31 cellular contexts compared by ENCODE assay signal in genomic region chr10:95606922-95607321, GRCh38. TPM values are rescaled to one million over a fixed set of nuclear protein-coding genes. Genes with fewer than 3 reads are reported as not detected.
A peak's percentile ranks its signal among the peaks of the same experiment; 100 is the strongest.
DNase-seq lines count a peak whose midpoint lies in the region; ATAC-seq, FAIRE-seq and TF ChIP-seq lines count a peak whose summit lies in the region.
"Had no signal": no experiment of that assay in that cellular context is flagged by ENCODE, and none has a peak within 500 bp of the region (broad histone marks: within the 10 kb centered on the region; RNA-seq: fewer than 3 reads in every experiment).

No MANE protein-coding gene starts in this region.

- H3K9me3 ChIP-seq in HepG2 (ENCODE audit: low read length) (no peaks in the 10 kb centered on the region), right lobe of liver (no peaks in the 10 kb centered on the region), mesenchymal stem cell (ENCODE audit: control insufficient read depth, low read length) (no peaks in the 10 kb centered on the region)
- H3K9me3 ChIP-seq: pancreas, right atrium auricular region, upper lobe of right lung had no signal

- no peak overlapping the region for H2BK15ac ChIP-seq in mesenchymal stem cell (ENCODE audit: low read depth, poor library complexity, severe bottlenecking)

- intact Hi-C loops in HepG2 (cut with micrococcal nuclease; ENCODE audit: unreplicated experiment) (loop anchor here (10.0 kb wide), 1 partner anchor 472 kb away; no protein-coding TSS in a partner anchor), right lobe of liver (cut with DNase I) (loop anchor here in 1 of 2 donors (10.0 kb wide), 1 partner anchor 222 kb away; no protein-coding TSS in a partner anchor)
- intact Hi-C loops in activated CD4-positive, alpha-beta memory T cell treated with anti-CD3 and anti-CD28 coated beads for 36 hours (cut with micrococcal nuclease), result no loop called here

- H3K27me3 ChIP-seq in HepG2 (ENCODE audit: control insufficient read depth in 1 of 2, insufficient read depth in 2 of 2, low read length in 2 of 2) (no peaks in the 10 kb centered on the region), right lobe of liver (no peaks in the 10 kb centered on the region), mesenchymal stem cell (ENCODE audit: control insufficient read depth in 1 of 2, insufficient read depth in 1 of 2, low read length in 2 of 2) (no peaks in the 10 kb centered on the region)
- H3K27me3 ChIP-seq: pancreas, right atrium auricular region, upper lobe of right lung had no signal

- no peak overlapping the region for H3K4me3 Mint-ChIP-seq in activated CD4-positive, alpha-beta memory T cell treated with anti-CD3 and anti-CD28 coated beads for 36 hours
- no peak overlapping the region for H3K4me3 Mint-ChIP-seq in effector memory CD8-positive, alpha-beta T cell
- H3K4me3 Mint-ChIP-seq: CD4-positive, CD25-positive, alpha-beta regulatory T cell; nephron had no signal

- no peak for FAIRE-seq in HepG2 (lab: Jason Lieb, UNC)
- FAIRE-seq: A204.1, pancreas had no signal

- H2BK120ac ChIP-seq in mesenchymal stem cell (ENCODE audit: low read depth, low read length), result no peak overlapping the region

- no peak overlapping the region for H3K4ac ChIP-seq in mesenchymal stem cell (ENCODE audit: low read depth in 1 of 2, low read length in 2 of 2)

- no peaks in the 10 kb centered on the region for H3K79me2 ChIP-seq in HepG2 (ENCODE audit: insufficient read depth, low read length)

- H3K4me2 ChIP-seq in HepG2 (ENCODE audit: low read depth, low read length), result no peak overlapping the region
- no peak overlapping the region for H3K4me2 ChIP-seq in mesenchymal stem cell (ENCODE audit: low read length, poor library complexity, severe bottlenecking)

- TF ChIP-seq EP300 in HepG2 (IDR thresholded peaks at IDR 0.05; ENCODE audit: low read depth in 2 of 2, low read length in 2 of 2) (no peak), HepG2 (CRISPR knock-in tag; IDR thresholded peaks at IDR 0.05; ENCODE audit: borderline replicate concordance) (no peak)

- H3K79me1 ChIP-seq in mesenchymal stem cell (replicated peaks; ENCODE audit: low read length, poor library complexity, severe bottlenecking), result peaks cover 3% of the 10 kb centered on the region

- H4K91ac ChIP-seq in mesenchymal stem cell (ENCODE audit: low read length), result no peak overlapping the region

- H2BK5ac ChIP-seq in mesenchymal stem cell (ENCODE audit: low read depth, low read length, poor library complexity, severe bottlenecking), result no peak overlapping the region

- H3K27ac ChIP-seq in HepG2 (ENCODE audit: extremely low read length, insufficient read depth, low read length) (no peak overlapping the region), right lobe of liver (no peak overlapping the region), mesenchymal stem cell (ENCODE audit: low read length, poor library complexity, severe bottlenecking) (no peak overlapping the region)
- H3K27ac ChIP-seq: pancreas, upper lobe of right lung had no signal

- no peaks in the 10 kb centered on the region for H3K27me3 Mint-ChIP-seq in activated CD4-positive, alpha-beta memory T cell treated with anti-CD3 and anti-CD28 coated beads for 36 hours
- no peaks in the 10 kb centered on the region for H3K27me3 Mint-ChIP-seq in effector memory CD8-positive, alpha-beta T cell
- H3K27me3 Mint-ChIP-seq: CD4-positive, CD25-positive, alpha-beta regulatory T cell had no signal

- WGBS in HepG2 (ENCODE audit: low lambda C conversion rate), result 98% methylated on average over 3 of the region's 3 CpGs
- WGBS in right lobe of liver (ENCODE audit: insufficient coverage, low coverage, low lambda C conversion rate, missing lambda C conversion rate), result 88% methylated on average over 3 of the region's 3 CpGs
- WGBS in mesenchymal stem cell, result 23% methylated on average over 2 of the region's 3 CpGs

- CTCF ChIA-PET in HepG2 (lab: Yijun Ruan, JAX; ENCODE audit: low intra/inter-chr PET ratio, low total read pairs), result no interaction called here
- CTCF ChIA-PET in activated CD4-positive, alpha-beta memory T cell treated with anti-CD3 and anti-CD28 coated beads for 36 hours (lab: Charles Lee), result interaction anchor here (0.9 kb wide), 1 partner anchor 233 kb away, joined by 4 read pairs; no protein-coding TSS in a partner anchor

- TF ChIP-seq RAD21 in HepG2 (CRISPR knock-in tag; IDR thresholded peaks at IDR 0.05), result no peak

- H3K4me1 ChIP-seq in HepG2 (ENCODE audit: insufficient read depth, low read length) (peaks cover 26% of the 10 kb centered on the region), right lobe of liver (no peaks in the 10 kb centered on the region), mesenchymal stem cell (ENCODE audit: control insufficient read depth, insufficient read depth, low read depth, low read length) (no peaks in the 10 kb centered on the region)
- H3K4me1 ChIP-seq: pancreas, upper lobe of right lung had no signal

- no peak overlapping the region for H3K23ac ChIP-seq in mesenchymal stem cell (ENCODE audit: low read length in 2 of 2)

- no peaks in the 10 kb centered on the region for H4K20me1 ChIP-seq in HepG2 (ENCODE audit: insufficient read depth, low read length)

- no peak overlapping the region for H3K18ac ChIP-seq in mesenchymal stem cell (ENCODE audit: low read depth in 1 of 2, low read length in 2 of 2)

- peaks cover 28 to 59% of the 10 kb centered on the region in 2 experiments for H3K36me3 ChIP-seq in HepG2 (replicated peaks in 1 of 2; ENCODE audit: control insufficient read depth in 1 of 2, insufficient read depth in 2 of 2, low read length in 2 of 2)
- peaks cover 0 to 36% (median 15%) of the 10 kb centered on the region in 4 donors for H3K36me3 ChIP-seq in right lobe of liver
- peaks cover 63 to 71% of the 10 kb centered on the region in 2 experiments for H3K36me3 ChIP-seq in mesenchymal stem cell (ENCODE audit: control insufficient read depth in 1 of 2, insufficient read depth in 2 of 2, low read depth in 1 of 2, low read length in 2 of 2)

- no peak overlapping the region for H3K27ac Mint-ChIP-seq in activated CD4-positive, alpha-beta memory T cell treated with anti-CD3 and anti-CD28 coated beads for 36 hours
- H3K27ac Mint-ChIP-seq in effector memory CD8-positive, alpha-beta T cell, result no peak overlapping the region
- H3K27ac Mint-ChIP-seq: nephron had no signal

- H3K36me3 Mint-ChIP-seq in activated CD4-positive, alpha-beta memory T cell treated with anti-CD3 and anti-CD28 coated beads for 36 hours, result peaks cover 44% of the 10 kb centered on the region
- peaks cover 51% of the 10 kb centered on the region for H3K36me3 Mint-ChIP-seq in effector memory CD8-positive, alpha-beta T cell (ENCODE audit: insufficient read depth)

- ATAC-seq in HepG2, result no peak
- ATAC-seq in right lobe of liver, result no peak
- no peak for ATAC-seq in effector memory CD8-positive, alpha-beta T cell (replicated peaks)
- ATAC-seq: activated CD4-positive, CD25-positive, alpha-beta regulatory T cell treated with anti-CD3 and anti-CD28 coated beads, Interleukin-2, amount 50 U/mL, for 24 hours; activated naive CD4-positive, alpha-beta T cell treated with anti-CD3 and anti-CD28 coated beads, Interleukin-2, amount 50 U/mL, for 72 hours; HCT116; left cardiac atrium; Panc1; pancreas; upper lobe of right lung had no signal

- H3K9ac ChIP-seq in HepG2 (ENCODE audit: insufficient read depth, low read depth, low read length) (no peak overlapping the region), mesenchymal stem cell (ENCODE audit: low read length) (no peak overlapping the region)

- TF ChIP-seq CTCF in HepG2 (CRISPR knock-in tag; IDR thresholded peaks at IDR 0.05), result no peak
- no peak for TF ChIP-seq CTCF in right lobe of liver (IDR thresholded peaks at IDR 0.05)

- POLR2A ChIA-PET in HepG2 (lab: Yijun Ruan, JAX), result no interaction called here
- POLR2A ChIA-PET in activated CD4-positive, alpha-beta memory T cell treated with anti-CD3 and anti-CD28 coated beads for 36 hours (lab: Charles Lee), result no interaction called here

- no TSS peak for BruUV-seq in HepG2 (replicated peaks; lab: Mats Ljungman, UMichigan)

- no peak for DNase-seq in HepG2 (ENCODE audit: low spot score)
- no peak for DNase-seq in right lobe of liver
- DNase-seq in mesenchymal stem cell, result peak; percentile 9
- peak; percentile 12 for DNase-seq in smooth muscle cell of the brain vasculature (ENCODE audit: low read depth, low spot score)
- DNase-seq in NCI-H2227 treated with DMSO at 0.1 percent for 48 hours (lab: John Stamatoyannopoulos, UW), result no peak
- DNase-seq in activated CD4-positive, alpha-beta memory T cell treated with anti-CD3 and anti-CD28 coated beads for 36 hours, result no peak
- no peak for DNase-seq in effector memory CD8-positive, alpha-beta T cell
- DNase-seq in SKM-1 treated with dmso at 0.1 percent for 144 hours (lab: John Stamatoyannopoulos, UW; ENCODE audit: unreplicated experiment), result no peak
- DNase-seq: activated CD4-positive, alpha-beta T cell treated with anti-CD3 and anti-CD28 coated beads, Interleukin-2, amount 50 U/mL, for 48 hours; activated CD8-positive, alpha-beta memory T cell treated with anti-CD3 and anti-CD28 coated beads, Interleukin-2, amount 50 U/mL, for 4 hours; amygdala; CD4-positive, CD25-positive, alpha-beta regulatory T cell; DND-41; GF-D8; left cardiac atrium; MM.1S; NCI-H1105 treated with DMSO at 0.1 percent for 48 hours; NCI-H2029; NCI-H748 treated with DMSO at 0.1 percent for 48 hours; pancreas; Right ventricle myocardium superior; stimulated activated CD4-positive, alpha-beta T cell treated with anti-CD3 and anti-CD28 coated beads, Interleukin-4, amount 100 ng/mL, for 24 hours; T-helper 2 cell; upper lobe of right lung had no signal

- H4K8ac ChIP-seq in mesenchymal stem cell (ENCODE audit: low read length), result no peak overlapping the region

- no peak overlapping the region for H3K4me3 ChIP-seq in HepG2 (replicated peaks in 1 of 3; ENCODE audit: insufficient read depth in 1 of 3, low read depth in 2 of 3, low read length in 3 of 3)
- H3K4me3 ChIP-seq in right lobe of liver, result no peak overlapping the region
- H3K4me3 ChIP-seq in mesenchymal stem cell (ENCODE audit: insufficient read depth in 1 of 2, low read depth in 1 of 2, low read length in 2 of 2), result no peak overlapping the region
- H3K4me3 ChIP-seq: pancreas, right atrium auricular region, upper lobe of right lung had no signal

- H3K4me1 Mint-ChIP-seq in activated CD4-positive, alpha-beta memory T cell treated with anti-CD3 and anti-CD28 coated beads for 36 hours (ENCODE audit: low read depth), result no peaks in the 10 kb centered on the region
- no peaks in the 10 kb centered on the region for H3K4me1 Mint-ChIP-seq in effector memory CD8-positive, alpha-beta T cell (ENCODE audit: low read depth in 2 of 2)
- H3K4me1 Mint-ChIP-seq: CD4-positive, CD25-positive, alpha-beta regulatory T cell had no signal

- H2BK12ac ChIP-seq in mesenchymal stem cell (ENCODE audit: low read length in 2 of 2), result no peak overlapping the region

- no peaks in the 10 kb centered on the region for H3K9me3 Mint-ChIP-seq in activated CD4-positive, alpha-beta memory T cell treated with anti-CD3 and anti-CD28 coated beads for 36 hours
- no peaks in the 10 kb centered on the region for H3K9me3 Mint-ChIP-seq in effector memory CD8-positive, alpha-beta T cell
- H3K9me3 Mint-ChIP-seq: activated naive CD4-positive, alpha-beta T cell treated with anti-CD3 and anti-CD28 coated beads, Interleukin-2, amount 50 U/mL, for 72 hours; nephron had no signal

- no peak overlapping the region for H3K14ac ChIP-seq in mesenchymal stem cell (ENCODE audit: low read length in 2 of 2)

- TF ChIP-seq POLR2A in HepG2 (IDR thresholded peaks at IDR 0.05; ENCODE audit: insufficient read depth in 1 of 2, low read depth in 2 of 2, low read length in 2 of 2), result no peak
- TF ChIP-seq POLR2A in right lobe of liver (IDR thresholded peaks at IDR 0.05), result no peak

- H2AFZ ChIP-seq in HepG2 (ENCODE audit: low read length), result no peak overlapping the region
- no peak overlapping the region for H2AFZ ChIP-seq in mesenchymal stem cell (ENCODE audit: low read depth, low read length)

- H2AK5ac ChIP-seq in mesenchymal stem cell (ENCODE audit: low read length, severe bottlenecking), result no peak overlapping the region

- in situ Hi-C loops in HepG2 (cut with HindIII; ENCODE audit: extremely low pct_ligation_motif_present, low pct_unique_long_range_greater_than_20kb), result loop anchor here (25.0 kb wide), 1 partner anchor 470 kb away; no protein-coding TSS in a partner anchor

RNA-seq across cellular contexts. Expression of gene SORBS1, which starts 45.8 kb away (rescaled TPM):
- total RNA-seq in HepG2 (2016; rRNA removed; fragmentation: Illumina TruSeq; extraction: Trizol) (16.8 and 21.0 TPM in 2 replicates), right lobe of liver (10 to 100 TPM; 56.4 to 97.9 (median 76.5) TPM)
- total RNA-seq in HepG2 (2016; cell fraction: cytosol; rRNA removed; fragmentation: Illumina TruSeq; extraction: Trizol; ENCODE audit: low read depth), result 6.9 and 8.4 TPM in 2 replicates
- 16.7 and 20.1 TPM in 2 replicates for total RNA-seq in HepG2 (2016; cell fraction: insoluble cytoplasmic fraction; rRNA removed; fragmentation: Illumina TruSeq; extraction: Trizol)
- total RNA-seq in HepG2 (2016; cell fraction: membrane; rRNA removed; fragmentation: Illumina TruSeq; extraction: Trizol), result 6.8 and 7.4 TPM in 2 replicates
- 22.7 and 24.8 TPM in 2 replicates for total RNA-seq in HepG2 (2016; cell fraction: nucleus; rRNA removed; fragmentation: Illumina TruSeq; extraction: Trizol)
- polyA plus RNA-seq in HepG2 (2011; rRNA removed), result 30.1 and 39.8 TPM in 2 replicates
- polyA plus RNA-seq in HepG2 (2011; cell fraction: cytosol; rRNA removed), result 21.6 and 22.7 TPM in 2 replicates
- 39.9 and 56.8 TPM in 2 replicates for polyA plus RNA-seq in HepG2 (2011; cell fraction: nucleus; rRNA removed)
- 22.1 and 55.4 TPM in 2 replicates for polyA plus RNA-seq in HepG2 (2012)
- polyA plus RNA-seq in HepG2 (2016; cell fraction: cytosol; fragmentation: Illumina TruSeq; extraction: Trizol; ENCODE audit: low read depth), result 0.37 and 0.66 TPM in 2 replicates
- 18.0 and 20.6 TPM in 2 replicates for polyA plus RNA-seq in HepG2 (2016; cell fraction: insoluble cytoplasmic fraction; fragmentation: Illumina TruSeq; extraction: Trizol; ENCODE audit: low read depth)
- polyA plus RNA-seq in HepG2 (2016; cell fraction: membrane; fragmentation: Illumina TruSeq; extraction: Trizol; ENCODE audit: low read depth), result 1.4 and 1.9 TPM in 2 replicates
- 24.7 and 25.1 TPM in 2 replicates for polyA plus RNA-seq in HepG2 (2016; cell fraction: nucleus; fragmentation: Illumina TruSeq; extraction: Trizol; ENCODE audit: insufficient read depth, low read depth)
- 2.7 and 66.2 TPM in 2 replicates for polyA minus RNA-seq in HepG2 (2011; rRNA and poly(A)+ RNA removed; ENCODE audit: low replicate concordance)
- 28.0 and 29.9 TPM in 2 replicates for polyA minus RNA-seq in HepG2 (2011; cell fraction: cytosol; rRNA and poly(A)+ RNA removed)
- 81.3 and 96.8 TPM in 2 replicates for polyA minus RNA-seq in HepG2 (2011; cell fraction: nucleus; rRNA and poly(A)+ RNA removed)
- 1.4 TPM for polyA plus RNA-seq in mesenchymal stem cell (2013, experiment 1 of 2)
- 1.2 TPM for polyA plus RNA-seq in mesenchymal stem cell (2013, experiment 2 of 2)
- total RNA-seq in activated CD4-positive, alpha-beta memory T cell treated with anti-CD3 and anti-CD28 coated beads for 36 hours, result 1 to 10 TPM; 1.5 to 1.8 TPM

RNA-seq across cellular contexts. Expression of gene ALDH18A1, which starts 49.6 kb away (rescaled TPM):
- total RNA-seq in HepG2 (2016; rRNA removed; fragmentation: Illumina TruSeq; extraction: Trizol), result 98.4 and 263 TPM in 2 replicates
- 20.5 and 24.5 TPM in 2 replicates for total RNA-seq in HepG2 (2016; cell fraction: cytosol; rRNA removed; fragmentation: Illumina TruSeq; extraction: Trizol; ENCODE audit: low read depth)
- 83.4 and 264 TPM in 2 replicates for total RNA-seq in HepG2 (2016; cell fraction: insoluble cytoplasmic fraction; rRNA removed; fragmentation: Illumina TruSeq; extraction: Trizol)
- total RNA-seq in HepG2 (2016; cell fraction: membrane; rRNA removed; fragmentation: Illumina TruSeq; extraction: Trizol), result 60.1 and 67.9 TPM in 2 replicates
- 196 and 225 TPM in 2 replicates for total RNA-seq in HepG2 (2016; cell fraction: nucleus; rRNA removed; fragmentation: Illumina TruSeq; extraction: Trizol)
- 123 and 180 TPM in 2 replicates for polyA plus RNA-seq in HepG2 (2011; rRNA removed)
- polyA plus RNA-seq in HepG2 (2011; cell fraction: cytosol; rRNA removed), result 120 and 133 TPM in 2 replicates
- polyA plus RNA-seq in HepG2 (2011; cell fraction: nucleus; rRNA removed), result 113 and 161 TPM in 2 replicates
- 117 and 149 TPM in 2 replicates for polyA plus RNA-seq in HepG2 (2012)
- polyA plus RNA-seq in HepG2 (2016; cell fraction: cytosol; fragmentation: Illumina TruSeq; extraction: Trizol; ENCODE audit: low read depth), result 15.9 and 16.2 TPM in 2 replicates
- polyA plus RNA-seq in HepG2 (2016; cell fraction: insoluble cytoplasmic fraction; fragmentation: Illumina TruSeq; extraction: Trizol; ENCODE audit: low read depth), result 74.3 and 86.8 TPM in 2 replicates
- polyA plus RNA-seq in HepG2 (2016; cell fraction: membrane; fragmentation: Illumina TruSeq; extraction: Trizol; ENCODE audit: low read depth), result 36.1 and 41.4 TPM in 2 replicates
- 186 and 203 TPM in 2 replicates for polyA plus RNA-seq in HepG2 (2016; cell fraction: nucleus; fragmentation: Illumina TruSeq; extraction: Trizol; ENCODE audit: insufficient read depth, low read depth)
- polyA minus RNA-seq in HepG2 (2011; rRNA and poly(A)+ RNA removed; ENCODE audit: low replicate concordance), result 217 and 608 TPM in 2 replicates
- 136 and 168 TPM in 2 replicates for polyA minus RNA-seq in HepG2 (2011; cell fraction: cytosol; rRNA and poly(A)+ RNA removed)
- polyA minus RNA-seq in HepG2 (2011; cell fraction: nucleus; rRNA and poly(A)+ RNA removed), result 114 and 141 TPM in 2 replicates
- 10 to 100 TPM; 28.4 to 41.2 (median 34.4) TPM for total RNA-seq in right lobe of liver
- polyA plus RNA-seq in mesenchymal stem cell (2013, experiment 1 of 2), result 37.6 TPM
- 38.1 TPM for polyA plus RNA-seq in mesenchymal stem cell (2013, experiment 2 of 2)
- total RNA-seq in activated CD4-positive, alpha-beta memory T cell treated with anti-CD3 and anti-CD28 coated beads for 36 hours, result 10 to 100 TPM; 68.6 to 69.5 TPM

Comparison
In these comparisons a context has a peak if more than half of its experiments do, and no peak if none do; other contexts are left out.
1. DNase-seq: peak in mesenchymal stem cell (single experiment) and smooth muscle cell of the brain vasculature (single experiment); none in HepG2 (single experiment), right lobe of liver (0 of 3), NCI-H2227 treated with DMSO at 0.1 percent for 48 hours (single experiment), activated CD4-positive, alpha-beta memory T cell treated with anti-CD3 and anti-CD28 coated beads for 36 hours (single experiment), effector memory CD8-positive, alpha-beta T cell (0 of 3) and SKM-1 treated with dmso at 0.1 percent for 144 hours (single experiment).